In genomic region chr2:233062447-233062842, GRCh38 we compare ENCODE assay signal across 1 cellular context.
TF ChIP-seq lines count a peak whose summit lies in the region.

No MANE protein-coding gene starts in this region.

TF ChIP-seq in H1, 55 proteins besides CTCF, POLR2A, EP300 and RAD21:
- no peak for TF ChIP-seq SP1 (IDR thresholded peaks at IDR 0.05; ENCODE audit: low read depth, low read length)
- TF ChIP-seq CHD7 (IDR thresholded peaks at IDR 0.05; ENCODE audit: insufficient replicate concordance, low read length), result no peak
- no peak for TF ChIP-seq SIN3A (conservative IDR thresholded peaks at IDR 0.05 in 1 of 2, IDR thresholded peaks at IDR 0.05 in 1 of 2; ENCODE audit: low read depth in 1 of 2, low read length in 2 of 2)
- TF ChIP-seq TBP (IDR thresholded peaks at IDR 0.05; ENCODE audit: low read depth, low read length), result no peak
- TF ChIP-seq EGR1 (IDR thresholded peaks at IDR 0.05; ENCODE audit: borderline replicate concordance, low read depth, low read length), result no peak
- no peak for TF ChIP-seq GTF2F1 (IDR thresholded peaks at IDR 0.05; ENCODE audit: borderline replicate concordance, low read depth, low read length)
- TF ChIP-seq KDM4A (IDR thresholded peaks at IDR 0.05; ENCODE audit: low read depth, low read length, severe bottlenecking), result no peak
- TF ChIP-seq TAF1 (IDR thresholded peaks at IDR 0.05; ENCODE audit: low read depth, low read length), result no peak
- TF ChIP-seq SRF (IDR thresholded peaks at IDR 0.05; ENCODE audit: low read depth, low read length), result no peak
- no peak for TF ChIP-seq CEBPB (IDR thresholded peaks at IDR 0.05; ENCODE audit: low read depth, low read length)
- TF ChIP-seq ATF3 (IDR thresholded peaks at IDR 0.05; ENCODE audit: insufficient read depth, low read depth, low read length), result no peak
- TF ChIP-seq JUND (IDR thresholded peaks at IDR 0.05; ENCODE audit: low read length), result no peak
- no peak for TF ChIP-seq SIRT6 (IDR thresholded peaks at IDR 0.05; ENCODE audit: low read length)
- TF ChIP-seq KDM1A (IDR thresholded peaks at IDR 0.05; ENCODE audit: borderline replicate concordance, low read length), result no peak
- TF ChIP-seq SUZ12 (IDR thresholded peaks at IDR 0.05; ENCODE audit: low read length), result no peak
- TF ChIP-seq CTBP2 (IDR thresholded peaks at IDR 0.05; ENCODE audit: borderline replicate concordance, insufficient read depth, insufficient read length, low read length), result no peak
- no peak for TF ChIP-seq E2F6 (IDR thresholded peaks at IDR 0.05)
- no peak for TF ChIP-seq RNF2 (IDR thresholded peaks at IDR 0.05; ENCODE audit: borderline replicate concordance, low read depth, low read length, missing control alignments, poor library complexity, severe bottlenecking)
- TF ChIP-seq YY1 (IDR thresholded peaks at IDR 0.05; ENCODE audit: low read depth, low read length), result no peak
